8 cellular contexts compared by ENCODE assay signal in genomic region chr1:84298336-84298687, GRCh38. TPM values are rescaled to one million over a fixed set of nuclear protein-coding genes. Genes with fewer than 3 reads are reported as not detected.
A peak's percentile ranks its signal among the peaks of the same experiment; 100 is the strongest.
DNase-seq lines count a peak whose midpoint lies in the region; ATAC-seq and TF ChIP-seq lines count a peak whose summit lies in the region.

No MANE protein-coding gene starts in this region.

- H3K4me3 ChIP-seq in HL-60 (replicated peaks; ENCODE audit: insufficient read depth, low read length) (peak overlapping the region; percentile 81), ascending aorta (peak overlapping the region; percentile 79 to 89), right cardiac atrium (ENCODE audit: low read length) (peak overlapping the region; percentile 74), prostate gland (peak overlapping the region; percentile 72 to 78)

- WGBS in right cardiac atrium = under 1% methylated on average over 34 of the region's 34 CpGs
- under 1% methylated on average over 27 of the region's 34 CpGs for WGBS in prostate gland

- H3K9me3 ChIP-seq in ascending aorta (peaks cover 0 to 9% of the 10 kb centered on the region in 2 donors), right cardiac atrium (ENCODE audit: control insufficient read depth, low read length) (no peaks in the 10 kb centered on the region), prostate gland (no peaks in the 10 kb centered on the region)

- peak; percentile 90 to 93 for ATAC-seq in right cardiac atrium

- peaks cover 6% of the 10 kb centered on the region for H3K27me3 Mint-ChIP-seq in T-helper 1 cell treated with Interleukin-12 subunit alpha and Interleukin-12 subunit beta and Interleukin-4 antibody, amounts not matched to agents 30 μg/mL and 1 μg/mL, for 36 hours (ENCODE audit: low read depth)

- H3K27ac Mint-ChIP-seq in T-helper 1 cell treated with Interleukin-12 subunit alpha and Interleukin-12 subunit beta and Interleukin-4 antibody, amounts not matched to agents 30 μg/mL and 1 μg/mL, for 36 hours = peak overlapping the region; percentile 53

- peak; percentile 54 for DNase-seq in ELR (ENCODE audit: low read depth)
- peak; percentile 79 for DNase-seq in GM20000 (ENCODE audit: low spot score)
- peak in 1 of 2 experiments; percentile 55 for DNase-seq in HL-60 (ENCODE audit: low read depth in 1 of 2, low spot score in 1 of 2)
- peak in 1 of 2 donors; percentile 82 for DNase-seq in ascending aorta (ENCODE audit: low spot score in 2 of 2)
- DNase-seq in right cardiac atrium = peak; percentile 58 to 88 (median 87)
- peak; percentile 18 for DNase-seq in prostate gland (ENCODE audit: low spot score)
- no peak for DNase-seq in H4 (ENCODE audit: low spot score)

- peak; percentile 56 for TF ChIP-seq POLR2A in prostate gland (IDR thresholded peaks at IDR 0.05)

- peaks cover 3% of the 10 kb centered on the region for H3K9me3 Mint-ChIP-seq in T-helper 1 cell treated with Interleukin-12 subunit alpha and Interleukin-12 subunit beta and Interleukin-4 antibody, amounts not matched to agents 30 μg/mL and 1 μg/mL, for 36 hours

- H3K36me3 ChIP-seq in ascending aorta = no peaks in the 10 kb centered on the region
- no peaks in the 10 kb centered on the region for H3K36me3 ChIP-seq in prostate gland

- TF ChIP-seq CTCF in GM20000 (IDR thresholded peaks at IDR 0.05; ENCODE audit: extremely low read depth, missing control alignments) (no peak), HL-60 (IDR thresholded peaks at IDR 0.05; ENCODE audit: insufficient read depth, low read length) (no peak), ascending aorta (IDR thresholded peaks at IDR 0.05) (no peak), prostate gland (IDR thresholded peaks at IDR 0.05) (no peak)

- H3K27ac ChIP-seq in HL-60 (replicated peaks) (peak overlapping the region; percentile 95), ascending aorta (peak overlapping the region; percentile 84 to 90), right cardiac atrium (ENCODE audit: low read length) (peak overlapping the region; percentile 32), prostate gland (peak overlapping the region; percentile 76 to 87)

- no peaks in the 10 kb centered on the region for H3K36me3 Mint-ChIP-seq in T-helper 1 cell treated with Interleukin-12 subunit alpha and Interleukin-12 subunit beta and Interleukin-4 antibody, amounts not matched to agents 30 μg/mL and 1 μg/mL, for 36 hours (ENCODE audit: low read depth)

- intact Hi-C loops in ascending aorta (cut with DNase I) = loop anchor here (1.0 to 10.0 kb wide), 7 partner anchors 44 to 364 kb away; partner anchors contain the start of genes GNG5, SPATA1 and TTLL7
- intact Hi-C loops in right cardiac atrium (cut with DNase I) = loop anchor here in 2 of 4 donors (5.0 to 10.0 kb wide), 2 partner anchors 136 to 139 kb away; no protein-coding TSS in a partner anchor
- intact Hi-C loops in prostate gland (cut with DNase I) = loop anchor here (10.0 kb wide), 2 partner anchors 66 to 136 kb away; no protein-coding TSS in a partner anchor

- no peaks in the 10 kb centered on the region for H3K27me3 ChIP-seq in HL-60 (ENCODE audit: insufficient read depth, poor library complexity, severe bottlenecking)
- no peaks in the 10 kb centered on the region for H3K27me3 ChIP-seq in ascending aorta
- H3K27me3 ChIP-seq in right cardiac atrium (ENCODE audit: control insufficient read depth, insufficient read depth) = no peaks in the 10 kb centered on the region
- no peaks in the 10 kb centered on the region for H3K27me3 ChIP-seq in prostate gland (replicated peaks; ENCODE audit: insufficient read depth)

- peak overlapping the region; percentile 90 for H3K4me3 Mint-ChIP-seq in T-helper 1 cell treated with Interleukin-12 subunit alpha and Interleukin-12 subunit beta and Interleukin-4 antibody, amounts not matched to agents 30 μg/mL and 1 μg/mL, for 36 hours

- H3K4me1 ChIP-seq in ascending aorta (peaks cover 0 to 15% of the 10 kb centered on the region in 2 donors), right cardiac atrium (ENCODE audit: control insufficient read depth, insufficient read depth, low read length) (no peaks in the 10 kb centered on the region), prostate gland (replicated peaks) (peaks cover 14% of the 10 kb centered on the region)

- H3K4me1 Mint-ChIP-seq in T-helper 1 cell treated with Interleukin-12 subunit alpha and Interleukin-12 subunit beta and Interleukin-4 antibody, amounts not matched to agents 30 μg/mL and 1 μg/mL, for 36 hours (ENCODE audit: low read depth) = peaks cover 31% of the 10 kb centered on the region

RNA-seq across cellular contexts. Expression of gene SAMD13, which starts 3.2 kb away (rescaled TPM):
- total RNA-seq in ascending aorta (not detected), right cardiac atrium (1 to 10 TPM in 3 of 4 donors, under 1 TPM in 1; 0.92 to 2.9 (median 1.7) TPM), prostate gland (1 to 10 TPM; 3.1 to 3.4 TPM)
- polyA plus RNA-seq in right cardiac atrium = 1.2 TPM
- total RNA-seq in H4 (2014; rRNA removed; shearing (Covaris generic)) = 0.29 and 2.3 TPM in 2 replicates

Comparison
In these comparisons a context has a peak if more than half of its experiments do, and no peak if none do; other contexts are left out.
1. H3K27ac ChIP-seq: peak in every context shown above with its lines; median percentile 95 in HL-60; 87 in ascending aorta; 82 in prostate gland; 32 in right cardiac atrium.